In genomic region chr10:96288151-96288621, GRCh38 we compare ENCODE assay signal across 9 cellular contexts. TPM values are rescaled to one million over a fixed set of nuclear protein-coding genes. Genes with fewer than 3 reads are reported as not detected.
A peak's percentile ranks its signal among the peaks of the same experiment; 100 is the strongest.
DNase-seq lines count a peak whose midpoint lies in the region; ATAC-seq and TF ChIP-seq lines count a peak whose summit lies in the region.
"Had no signal": no experiment of that assay in that cellular context is flagged by ENCODE, and none has a peak within 500 bp of the region (broad histone marks: within the 10 kb centered on the region; RNA-seq: fewer than 3 reads in every experiment).

No MANE protein-coding gene starts in this region.

- intact Hi-C loops in mucosa of descending colon (cut with DNase I, micrococcal nuclease) (no loop called here), dorsolateral prefrontal cortex (cut with DNase I) (no loop called here)
- intact Hi-C loops in activated CD4-positive, alpha-beta memory T cell treated with anti-CD3 and anti-CD28 coated beads for 36 hours (cut with micrococcal nuclease): no loop called here

- peaks cover 1% of the 10 kb centered on the region for H3K27me3 Mint-ChIP-seq in activated CD4-positive, alpha-beta memory T cell treated with anti-CD3 and anti-CD28 coated beads for 36 hours

- no peaks in the 10 kb centered on the region for H3K9me3 ChIP-seq in mucosa of descending colon

- no peaks in the 10 kb centered on the region for H3K36me3 Mint-ChIP-seq in activated CD4-positive, alpha-beta memory T cell treated with anti-CD3 and anti-CD28 coated beads for 36 hours

- ATAC-seq in GM18498 (IDR thresholded peaks at IDR 0.05; ENCODE audit: unreplicated experiment): peak; percentile 60
- ATAC-seq in GM21515 (IDR thresholded peaks at IDR 0.05; ENCODE audit: unreplicated experiment): peak; percentile 54
- peak; percentile 56 for ATAC-seq in HG03571 (IDR thresholded peaks at IDR 0.05; ENCODE audit: unreplicated experiment)
- peak; percentile 35 for ATAC-seq in mucosa of descending colon

- H3K4me1 ChIP-seq in mucosa of descending colon (ENCODE audit: low read depth): peaks cover 7% of the 10 kb centered on the region

- TF ChIP-seq CTCF in mucosa of descending colon (IDR thresholded peaks at IDR 0.05) (no peak), dorsolateral prefrontal cortex (IDR thresholded peaks at IDR 0.05 in 54 of 56, conservative IDR thresholded peaks at IDR 0.05 in 2 of 56; ENCODE audit: low read depth in 1 of 56, partially characterized antibody in 56 of 56) (no peak)

- no peaks in the 10 kb centered on the region for H3K9me3 Mint-ChIP-seq in activated CD4-positive, alpha-beta memory T cell treated with anti-CD3 and anti-CD28 coated beads for 36 hours

- POLR2A ChIA-PET in activated CD4-positive, alpha-beta memory T cell treated with anti-CD3 and anti-CD28 coated beads for 36 hours (lab: Charles Lee): no interaction called here

- H3K4me3 ChIP-seq in mucosa of descending colon (no peak overlapping the region), dorsolateral prefrontal cortex (peak overlapping the region in 1 of 59 donors; percentile 17)

- H3K4me3 Mint-ChIP-seq in activated CD4-positive, alpha-beta memory T cell treated with anti-CD3 and anti-CD28 coated beads for 36 hours: no peak overlapping the region

- DNase-seq in mucosa of descending colon: no peak
- no peak for DNase-seq in C1 segment of cervical spinal cord (lab: John Stamatoyannopoulos, UW)
- no peak for DNase-seq in GF-D8 (lab: John Stamatoyannopoulos, UW)
- no peak for DNase-seq in dorsolateral prefrontal cortex
- DNase-seq in activated CD4-positive, alpha-beta memory T cell treated with anti-CD3 and anti-CD28 coated beads for 36 hours: no peak

- H3K27ac Mint-ChIP-seq in activated CD4-positive, alpha-beta memory T cell treated with anti-CD3 and anti-CD28 coated beads for 36 hours: no peak overlapping the region

- H3K4me1 Mint-ChIP-seq in activated CD4-positive, alpha-beta memory T cell treated with anti-CD3 and anti-CD28 coated beads for 36 hours (ENCODE audit: low read depth): peaks cover 7% of the 10 kb centered on the region

- H3K27me3 ChIP-seq in dorsolateral prefrontal cortex: peaks cover 0 to 15% (median 0%) of the 10 kb centered on the region in 45 donors

- no peak overlapping the region for H3K27ac ChIP-seq in dorsolateral prefrontal cortex

- H3K36me3 ChIP-seq in mucosa of descending colon (ENCODE audit: low read depth): no peaks in the 10 kb centered on the region

- CTCF ChIA-PET in activated CD4-positive, alpha-beta memory T cell treated with anti-CD3 and anti-CD28 coated beads for 36 hours (lab: Charles Lee): interaction anchor here (1.5 to 1.9 kb wide), 2 partner anchors 47 to 594 kb away, joined by 3 to 4 read pairs; partner anchors contain the start of gene TCTN3

RNA-seq across cellular contexts. Expression of gene DNTT, which starts 16.0 kb away (rescaled TPM):
- total RNA-seq in mucosa of descending colon (not detected), dorsolateral prefrontal cortex (under 1 TPM in 2 of 120 experiments, not detected in 118; 0.29 to 0.35 TPM)
- total RNA-seq in activated CD4-positive, alpha-beta memory T cell treated with anti-CD3 and anti-CD28 coated beads for 36 hours: not detected
- total RNA-seq: lung microvascular endothelial cell had no signal

RNA-seq across cellular contexts. Expression of gene BLNK, which starts 16.8 kb away (rescaled TPM):
- 10 to 100 TPM; 13.2 to 45.7 (median 30.4) TPM for total RNA-seq in mucosa of descending colon
- 10 to 100 TPM in 16 of 120 experiments, 1 to 10 TPM in 104; 1.1 to 14.8 (median 5.8) TPM for total RNA-seq in dorsolateral prefrontal cortex
- total RNA-seq in activated CD4-positive, alpha-beta memory T cell treated with anti-CD3 and anti-CD28 coated beads for 36 hours: not detected
- total RNA-seq: lung microvascular endothelial cell had no signal
